Comparison of ENCODE assay signal across 1 cellular context in genomic region chr6:13710552-13711383, GRCh38.
A peak's percentile ranks its signal among the peaks of the same experiment; 100 is the strongest.
TF ChIP-seq lines count a peak whose summit lies in the region.

No MANE protein-coding gene starts in this region.

TF ChIP-seq in HepG2, 621 proteins besides CTCF, POLR2A, EP300 and RAD21 (continued from another document and continues in another):
- no peak for TF ChIP-seq HMGXB3 (CRISPR knock-in tag; IDR thresholded peaks at IDR 0.05; ENCODE audit: borderline replicate concordance)
- no peak; the same call in 1 of the 2 replicates for TF ChIP-seq ZNF792 (CRISPR knock-in tag; IDR thresholded peaks at IDR 0.05)
- no peak for TF ChIP-seq PBX3 (CRISPR knock-in tag; IDR thresholded peaks at IDR 0.05; ENCODE audit: borderline replicate concordance)
- TF ChIP-seq SALL1 (CRISPR knock-in tag; IDR thresholded peaks at IDR 0.05): peak; percentile 50
- no peak for TF ChIP-seq ZMYM3 (CRISPR knock-in tag; IDR thresholded peaks at IDR 0.05)
- no peak for TF ChIP-seq ATF7-NPFF (CRISPR knock-in tag; IDR thresholded peaks at IDR 0.05; ENCODE audit: low read depth)
- no peak for TF ChIP-seq ZNF598 (CRISPR knock-in tag; IDR thresholded peaks at IDR 0.05; ENCODE audit: borderline replicate concordance)
- peak; percentile 56; the same call in 1 of the 2 replicates for TF ChIP-seq SRY (CRISPR knock-in tag; IDR thresholded peaks at IDR 0.05)
- no peak for TF ChIP-seq RFX1 (IDR thresholded peaks at IDR 0.05)
- TF ChIP-seq HOXA3 (CRISPR knock-in tag; IDR thresholded peaks at IDR 0.05): peak; percentile 45; the same call in 1 of the 2 replicates
- TF ChIP-seq CREB3 (CRISPR knock-in tag; IDR thresholded peaks at IDR 0.05): peak; percentile 7; the same call in 1 of the 2 replicates
- TF ChIP-seq ZMAT3 (CRISPR knock-in tag; conservative IDR thresholded peaks at IDR 0.05): peak; percentile 73
- no peak; the same call in 1 of the 2 replicates for TF ChIP-seq E2F2 (CRISPR knock-in tag; IDR thresholded peaks at IDR 0.05; ENCODE audit: borderline replicate concordance)
- TF ChIP-seq ZNF766 (CRISPR knock-in tag; IDR thresholded peaks at IDR 0.05; ENCODE audit: borderline replicate concordance): 0 out of 2 replicates have a peak, but pooled peaks have one; percentile 51
- peak; percentile 56; the same call in 1 of the 3 replicates for TF ChIP-seq MXI1 (IDR thresholded peaks at IDR 0.05; ENCODE audit: borderline replicate concordance, low read depth, low read length)
- TF ChIP-seq ZNF83 (CRISPR knock-in tag; IDR thresholded peaks at IDR 0.05; ENCODE audit: borderline replicate concordance): 0 out of 2 replicates have a peak, but pooled peaks have one; percentile 74
- TF ChIP-seq ZNF563 (CRISPR knock-in tag; IDR thresholded peaks at IDR 0.05): 0 out of 2 replicates have a peak, but pooled peaks have one; percentile 13
- no peak for TF ChIP-seq ZNF20 (CRISPR knock-in tag; IDR thresholded peaks at IDR 0.05)
- 0 out of 2 replicates have a peak, but pooled peaks have one; percentile 41 for TF ChIP-seq THAP11 (CRISPR knock-in tag; IDR thresholded peaks at IDR 0.05)
- no peak for TF ChIP-seq ZBTB40 (IDR thresholded peaks at IDR 0.05)
- peak; percentile 38; the same call in 1 of the 2 replicates for TF ChIP-seq ZBTB40 (CRISPR knock-in tag; IDR thresholded peaks at IDR 0.05)
- TF ChIP-seq SRSF1 (optimal IDR thresholded peaks at IDR 0.05; ENCODE audit: low read depth, low read length): peak; percentile 29
- no peak for TF ChIP-seq KAT2B (IDR thresholded peaks at IDR 0.05; ENCODE audit: borderline replicate concordance, low read depth, low read length)
- no peak for TF ChIP-seq ADNP (CRISPR knock-in tag; IDR thresholded peaks at IDR 0.05)
- TF ChIP-seq NFE2L1 (CRISPR knock-in tag; IDR thresholded peaks at IDR 0.05; ENCODE audit: borderline replicate concordance): 0 out of 2 replicates have a peak, but pooled peaks have one; percentile 42
- TF ChIP-seq ZNF558 (CRISPR knock-in tag; IDR thresholded peaks at IDR 0.05; ENCODE audit: borderline replicate concordance): no peak
- TF ChIP-seq ZNF17 (CRISPR knock-in tag; IDR thresholded peaks at IDR 0.05): no peak
- no peak for TF ChIP-seq GMEB2 (CRISPR knock-in tag; IDR thresholded peaks at IDR 0.05; ENCODE audit: low read depth)
- no peak for TF ChIP-seq SRSF4 (IDR thresholded peaks at IDR 0.05; ENCODE audit: low read depth, low read length, poor library complexity, severe bottlenecking)
- no peak for TF ChIP-seq ZNF570 (CRISPR knock-in tag; IDR thresholded peaks at IDR 0.05; ENCODE audit: borderline replicate concordance)
- TF ChIP-seq ZNF607 (CRISPR knock-in tag; IDR thresholded peaks at IDR 0.05; ENCODE audit: borderline replicate concordance): no peak
- no peak for TF ChIP-seq CHD4 (IDR thresholded peaks at IDR 0.05; ENCODE audit: borderline replicate concordance, low read length)
- no peak for TF ChIP-seq ZNF512 (CRISPR knock-in tag; IDR thresholded peaks at IDR 0.05)
- peak; percentile 74; the same call in 1 of the 2 replicates for TF ChIP-seq ETV6 (CRISPR knock-in tag; conservative IDR thresholded peaks at IDR 0.05)
- no peak for TF ChIP-seq MED13 (CRISPR knock-in tag; IDR thresholded peaks at IDR 0.05)
